In genomic region chr6:6654599-6655575, GRCh38 we compare ENCODE assay signal across 1 cellular context.
TF ChIP-seq lines count a peak whose summit lies in the region.

No MANE protein-coding gene starts in this region.

TF ChIP-seq in GM23338, 12 proteins besides CTCF, POLR2A, EP300 and RAD21 (continued from another document):
- TF ChIP-seq ZNF462 (CRISPR knock-in tag; IDR thresholded peaks at IDR 0.05) (no peak), ETS1 (IDR thresholded peaks at IDR 0.05) (no peak), POLR2AphosphoS5 (IDR thresholded peaks at IDR 0.05; ENCODE audit: low read depth) (no peak)
TF ChIP-seq in GM23338: peak in this region for 0.
